8 cellular contexts compared by ENCODE assay signal in the genomic region with DNA sequence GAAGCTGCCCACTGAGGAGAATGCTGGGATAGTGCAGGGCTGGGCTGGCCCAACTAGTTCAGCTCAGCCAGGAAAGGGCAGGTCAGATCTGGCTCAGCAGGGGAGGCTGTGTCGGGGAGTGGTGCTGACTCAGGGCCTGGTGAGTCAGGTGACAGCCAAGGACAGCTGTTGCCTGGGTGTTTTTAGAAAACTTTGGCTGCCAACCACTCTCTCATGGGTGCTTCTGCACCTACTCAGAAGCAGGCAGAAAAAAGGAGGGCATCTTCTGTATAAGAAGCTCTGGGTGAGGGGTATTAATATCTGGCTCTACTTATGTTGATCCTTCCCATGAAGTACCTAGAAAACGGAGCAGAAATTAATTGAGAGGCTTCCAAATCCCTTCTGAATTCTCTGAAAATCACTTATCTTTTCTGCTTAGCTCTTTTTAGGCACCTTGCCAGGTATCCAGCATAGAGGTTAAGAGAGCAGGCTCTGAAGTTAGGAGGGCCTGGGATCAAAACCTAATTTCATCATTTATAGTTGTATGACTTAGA. TPM values are rescaled to one million over a fixed set of nuclear protein-coding genes. Genes with fewer than 3 reads are reported as not detected.
DNase-seq lines count a peak whose midpoint lies in the region; ATAC-seq and TF ChIP-seq lines count a peak whose summit lies in the region.

No MANE protein-coding gene starts in this region.

- ATAC-seq in GM21717 (IDR thresholded peaks at IDR 0.05; ENCODE audit: unreplicated experiment) = peak; percentile 66
- ATAC-seq in HG02938 (IDR thresholded peaks at IDR 0.05; ENCODE audit: unreplicated experiment) = no peak

- DNase-seq in NCI-H460 (ENCODE audit: extremely low read depth, low read depth) = peak; percentile 65
- DNase-seq in anterior cingulate cortex (lab: John Stamatoyannopoulos, UW) = peak in 34 of 58 donors; percentile 6 to 72 (median 26)
- DNase-seq in inferior parietal cortex (ENCODE audit: extremely low spot score) = peak; percentile 63
- DNase-seq in smooth muscle cell of the brain vasculature (ENCODE audit: low read depth, low spot score) = peak; percentile 62
- no peak for DNase-seq in HuH-7 (ENCODE audit: low spot score)

- no peak for TF ChIP-seq CTCF in 22Rv1 (IDR thresholded peaks at IDR 0.05)

- peak overlapping the region; percentile 50 for H3K27ac ChIP-seq in 22Rv1

RNA-seq across cellular contexts. Expression of a gene that starts 15.6 kb away (rescaled TPM):
- 256 and 270 TPM in 2 replicates for total RNA-seq in NCI-H460 (2014; rRNA removed; shearing (Covaris generic))
- polyA plus RNA-seq in NCI-H460 (2014; cell fraction: nucleus; rRNA removed) = 78.5 and 122 TPM in 2 replicates

RNA-seq across cellular contexts. Expression of a gene that starts 36.0 kb away (rescaled TPM):
- total RNA-seq in NCI-H460 (2014; rRNA removed; shearing (Covaris generic)) = 5.2 and 6.9 TPM in 2 replicates
- polyA plus RNA-seq in NCI-H460 (2014; cell fraction: nucleus; rRNA removed) = 3.8 and 6.8 TPM in 2 replicates
